Comparison of ENCODE assay signal across 9 cellular contexts in the genomic region with DNA sequence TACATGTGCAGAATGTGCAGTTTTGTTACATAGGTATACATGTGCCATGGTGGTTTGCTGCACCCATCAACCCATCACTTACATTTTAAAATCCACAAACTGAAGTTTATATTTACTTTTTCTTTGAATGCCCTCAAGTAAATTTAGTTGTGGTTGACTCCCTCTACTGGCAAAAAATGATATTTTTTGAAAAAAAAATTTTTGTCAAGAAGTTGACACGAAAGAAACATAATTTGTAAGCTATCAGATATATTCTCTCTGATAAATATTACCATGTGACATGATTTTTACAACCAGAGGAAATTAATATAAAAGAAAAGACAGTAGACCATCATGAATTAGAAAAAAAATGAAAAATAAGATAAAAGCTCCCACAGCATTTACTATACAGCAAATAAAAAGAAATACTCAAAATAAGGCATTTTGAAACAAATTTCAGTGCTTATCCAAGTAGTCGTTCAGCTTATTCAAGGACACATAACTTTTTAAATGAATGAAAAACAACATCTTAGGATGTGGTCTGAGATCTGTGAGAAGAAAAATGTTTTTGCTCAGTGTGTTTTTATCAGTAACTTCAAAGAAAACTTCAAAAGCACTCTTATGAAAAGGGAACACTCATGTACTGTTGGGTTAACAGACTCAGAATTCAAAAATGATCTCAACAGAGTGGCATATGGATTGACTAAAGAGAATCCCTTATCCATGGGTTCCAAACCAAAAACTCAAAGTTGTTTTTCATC. TPM values are rescaled to one million over a fixed set of nuclear protein-coding genes. Genes with fewer than 3 reads are reported as not detected.
DNase-seq lines count a peak whose midpoint lies in the region; ATAC-seq, FAIRE-seq and TF ChIP-seq lines count a peak whose summit lies in the region.
"Had no signal": no experiment of that assay in that cellular context is flagged by ENCODE, and none has a peak within 500 bp of the region (broad histone marks: within the 10 kb centered on the region; RNA-seq: fewer than 3 reads in every experiment).

No MANE protein-coding gene starts in this region.

- H3K9me3 ChIP-seq in esophagus muscularis mucosa (no peaks in the 10 kb centered on the region), suprapubic skin (no peaks in the 10 kb centered on the region)

- no peaks in the 10 kb centered on the region for H3K27me3 ChIP-seq in esophagus muscularis mucosa
- H3K27me3 ChIP-seq in suprapubic skin = no peaks in the 10 kb centered on the region

- peak; percentile 64 for FAIRE-seq in D721Med (lab: Jason Lieb, UNC)
- FAIRE-seq in urothelium cell line (lab: Jason Lieb, UNC) = no peak

- H3K36me3 ChIP-seq in esophagus muscularis mucosa = no peaks in the 10 kb centered on the region
- H3K36me3 ChIP-seq in suprapubic skin = no peaks in the 10 kb centered on the region

- intact Hi-C loops in esophagus muscularis mucosa (cut with DNase I) = no loop called here

- ATAC-seq in GM18511 (IDR thresholded peaks at IDR 0.05; ENCODE audit: unreplicated experiment) = no peak

- H3K4me3 ChIP-seq in esophagus muscularis mucosa = no peak overlapping the region
- no peak overlapping the region for H3K4me3 ChIP-seq in suprapubic skin

- 28% methylated on average over 2 of the region's 2 CpGs for WGBS in esophagus muscularis mucosa
- WGBS in suprapubic skin = 12% methylated on average over 2 of the region's 2 CpGs

- TF ChIP-seq POLR2A in esophagus muscularis mucosa (IDR thresholded peaks at IDR 0.05; ENCODE audit: low read depth) = no peak
- no peak for TF ChIP-seq POLR2A in suprapubic skin (IDR thresholded peaks at IDR 0.05)

- TF ChIP-seq EP300 in esophagus muscularis mucosa (IDR thresholded peaks at IDR 0.05) = no peak
- TF ChIP-seq EP300 in suprapubic skin (IDR thresholded peaks at IDR 0.05) = no peak

- H3K27ac ChIP-seq in 22Rv1 = no peak overlapping the region
- H3K27ac ChIP-seq in esophagus muscularis mucosa (replicated peaks in 1 of 4) = no peak overlapping the region
- no peak overlapping the region for H3K27ac ChIP-seq in suprapubic skin

- peak; percentile 84 for TF ChIP-seq CTCF in 22Rv1 (IDR thresholded peaks at IDR 0.05)
- TF ChIP-seq CTCF in D721Med (IDR thresholded peaks at IDR 0.05; ENCODE audit: insufficient read depth, missing control alignments) = peak; percentile 33
- TF ChIP-seq CTCF in esophagus muscularis mucosa (IDR thresholded peaks at IDR 0.05) = peak in 2 of 3 experiments; percentile 41 to 44
- TF ChIP-seq CTCF in suprapubic skin (IDR thresholded peaks at IDR 0.05) = no peak

- H3K4me1 ChIP-seq in esophagus muscularis mucosa (peaks cover 0 to 4% (median 0%) of the 10 kb centered on the region in 4 donors), suprapubic skin (no peaks in the 10 kb centered on the region)

- DNase-seq in D721Med (ENCODE audit: insufficient read length, low spot score) = no peak
- peak; percentile 22 for DNase-seq in NCI-H69 (lab: John Stamatoyannopoulos, UW)
- no peak for DNase-seq in esophagus muscularis mucosa (ENCODE audit: extremely low spot score)
- DNase-seq in NCI-H187 treated with DMSO at 0.1 percent for 48 hours (lab: John Stamatoyannopoulos, UW) = no peak
- DNase-seq in urothelium cell line (ENCODE audit: low spot score) = no peak
- no peak for DNase-seq in suprapubic skin (ENCODE audit: low spot score in 2 of 2)

RNA-seq across cellular contexts. Expression of gene GRIP1, which starts 30.0 kb away (rescaled TPM):
- 10 to 100 TPM; 12.5 to 15.2 (median 13.6) TPM for total RNA-seq in esophagus muscularis mucosa
- 100 to 1,000 TPM in 1 of 4 donors, 10 to 100 TPM in 3; 14.3 to 319 (median 20.6) TPM for total RNA-seq in suprapubic skin
- total RNA-seq: T-helper 1 cell treated with Interleukin-12 subunit alpha and Interleukin-12 subunit beta and Interleukin-4 antibody, amounts not matched to agents 30 ng/mL and 1 ng/mL, for 36 hours had no signal

Comparison
In these comparisons a context has a peak if more than half of its experiments do, and no peak if none do; other contexts are left out.
1. CTCF ChIP-seq: peak in 22Rv1 (single experiment), D721Med (single experiment) and esophagus muscularis mucosa (2 of 3); none in suprapubic skin (0 of 2).